In genomic region chr1:8420318-8420717, GRCh38 we compare ENCODE assay signal across 11 cellular contexts.
A peak's percentile ranks its signal among the peaks of the same experiment; 100 is the strongest.
DNase-seq lines count a peak whose midpoint lies in the region; ATAC-seq and TF ChIP-seq lines count a peak whose summit lies in the region.
"Had no signal": no experiment of that assay in that cellular context is flagged by ENCODE, and none has a peak within 500 bp of the region (broad histone marks: within the 10 kb centered on the region; RNA-seq: fewer than 3 reads in every experiment).

No MANE protein-coding gene starts in this region.

- no peak overlapping the region for H4K91ac ChIP-seq in IMR-90 (ENCODE audit: insufficient read depth, low read depth, low read length)

- H3K18ac ChIP-seq in IMR-90 (ENCODE audit: low read depth, low read length): no peak overlapping the region

- H3K27me3 ChIP-seq in IMR-90 (ENCODE audit: control insufficient read depth, insufficient read depth, low read length) (no peaks in the 10 kb centered on the region), muscle layer of colon (ENCODE audit: control insufficient read depth in 1 of 2, insufficient read depth in 2 of 2, low read length in 2 of 2) (no peaks in the 10 kb centered on the region), transverse colon (no peaks in the 10 kb centered on the region)

- H3K56ac ChIP-seq in IMR-90 (ENCODE audit: extremely low read depth, insufficient read depth, low read length): peak overlapping the region; percentile 27; the same call in 1 of the 2 replicates

- H3K4me3 ChIP-seq in IMR-90 (ENCODE audit: insufficient read depth, low read depth, low read length) (peak overlapping the region; percentile 73), coronary artery (peak overlapping the region; percentile 84), muscle layer of colon (ENCODE audit: low read depth in 1 of 2, low read length in 2 of 2) (peak overlapping the region; percentile 13 to 74), transverse colon (peak overlapping the region in 3 of 4 donors; percentile 81 to 97 (median 89))

- H3K36me3 ChIP-seq in IMR-90 (ENCODE audit: control insufficient read depth, insufficient read depth, low read length) (peaks cover 23% of the 10 kb centered on the region), muscle layer of colon (ENCODE audit: insufficient read depth, low read length) (peaks cover 17% of the 10 kb centered on the region), transverse colon (no peaks in the 10 kb centered on the region)

- H3K9me3 ChIP-seq in IMR-90 (ENCODE audit: control insufficient read depth, insufficient read depth, low read length): no peaks in the 10 kb centered on the region
- no peaks in the 10 kb centered on the region for H3K9me3 ChIP-seq in muscle layer of colon (ENCODE audit: low read length)
- no peaks in the 10 kb centered on the region for H3K9me3 ChIP-seq in transverse colon

- H3K23ac ChIP-seq in IMR-90 (ENCODE audit: low read depth, low read length): peak overlapping the region; percentile 77; the same call in 1 of the 2 replicates

- H2AK9ac ChIP-seq in IMR-90 (replicated peaks; ENCODE audit: low read depth, low read length, poor library complexity): no peak overlapping the region

- POLR2A ChIA-PET in IMR-90 (lab: Charles Lee; ENCODE audit: unreplicated experiment): no interaction called here

- TF ChIP-seq EP300 in transverse colon (IDR thresholded peaks at IDR 0.05; ENCODE audit: low read depth): no peak

- DNase-seq in IMR-90 (no peak), coronary artery (ENCODE audit: low spot score) (no peak), transverse colon (peak; percentile 55), DMS 273 (lab: John Stamatoyannopoulos, UW; ENCODE audit: unreplicated experiment) (no peak), globus pallidus (ENCODE audit: low spot score) (no peak), GM13976 (ENCODE audit: low spot score) (no peak)
- DNase-seq: activated CD4-positive, alpha-beta T cell treated with anti-CD3 and anti-CD28 coated beads, Interleukin-2, amount 10 ng/mL, durations not matched to agents 24 days and 14 days; activated naive CD8-positive, alpha-beta T cell treated with anti-CD3 and anti-CD28 coated beads, Interleukin-2, amount 10 ng/mL, durations not matched to agents 7 days and 5 days; GF-D8; nephron progenitor cell had no signal

- in situ Hi-C loops in IMR-90 (cut with MboI; ENCODE audit: low sequenced_read_pairs) (no loop called here), transverse colon (cut with MboI; ENCODE audit: low pct_ligation_motif_present in 1 of 4, low pct_unique_long_range_greater_than_20kb in 1 of 4, low sequenced_read_pairs in 3 of 4) (no loop called here), GM13976 (cut with MboI; ENCODE audit: low sequenced_read_pairs, unreplicated experiment) (no loop called here)

- 0 out of 3 replicates have a peak overlapping the region, but pooled peaks have one; percentile 12 for H2BK15ac ChIP-seq in IMR-90 (ENCODE audit: low read depth, low read length)

- peak overlapping the region; percentile 60 for H3K4me2 ChIP-seq in IMR-90 (ENCODE audit: low read depth, low read length)

- peaks cover 19% of the 10 kb centered on the region for H3K9me1 ChIP-seq in IMR-90 (ENCODE audit: insufficient read depth, low read length)

- CTCF ChIA-PET in IMR-90 (lab: Yijun Ruan, JAX): interaction anchor here (0.6 to 3.7 kb wide), 2 partner anchors 11 to 17 kb away, joined by 4 to 17 read pairs; no protein-coding TSS in a partner anchor

- peaks cover 14 to 72% of the 10 kb centered on the region in 2 experiments for H3K79me1 ChIP-seq in IMR-90 (ENCODE audit: low read depth in 1 of 2, low read length in 2 of 2)

- no peak overlapping the region for H4K5ac ChIP-seq in IMR-90 (ENCODE audit: low read depth, low read length)

- H3K14ac ChIP-seq in IMR-90 (replicated peaks; ENCODE audit: low read depth, low read length): peak overlapping the region; percentile 0; the same call in 1 of the 2 replicates

- H2BK5ac ChIP-seq in IMR-90 (ENCODE audit: low read depth, low read length, poor library complexity, severe bottlenecking): peak overlapping the region; percentile 22

- 0 out of 2 replicates have a peak overlapping the region, but pooled peaks have one; percentile 10 for H3K4ac ChIP-seq in IMR-90 (ENCODE audit: low read depth, low read length)

- TF ChIP-seq CTCF in IMR-90 (conservative IDR thresholded peaks at IDR 0.05; ENCODE audit: low read depth, low read length) (no peak), coronary artery (IDR thresholded peaks at IDR 0.05) (no peak), transverse colon (IDR thresholded peaks at IDR 0.05) (no peak), GM13976 (IDR thresholded peaks at IDR 0.05; ENCODE audit: borderline replicate concordance, control extremely low read depth, extremely low read depth, insufficient read depth, missing control alignments) (no peak)

- peak overlapping the region; percentile 27; the same call in 1 of the 2 replicates for H2AK5ac ChIP-seq in IMR-90 (ENCODE audit: low read depth, low read length)

- H3K4me1 ChIP-seq in IMR-90 (ENCODE audit: control insufficient read depth, insufficient read depth, low read length): peaks cover 23% of the 10 kb centered on the region
- peaks cover 70% of the 10 kb centered on the region for H3K4me1 ChIP-seq in muscle layer of colon (ENCODE audit: insufficient read depth, low read length)
- peaks cover 30 to 81% (median 67%) of the 10 kb centered on the region in 4 donors for H3K4me1 ChIP-seq in transverse colon

- H3K27ac ChIP-seq in IMR-90 (ENCODE audit: insufficient read depth, low read length): peak overlapping the region; percentile 82; the same call in 1 of the 2 replicates
- H3K27ac ChIP-seq in coronary artery: peak overlapping the region; percentile 98 to 99
- peak overlapping the region; percentile 95 for H3K27ac ChIP-seq in muscle layer of colon (ENCODE audit: low read depth, low read length)
- peak overlapping the region; percentile 98 to 100 (median 99) for H3K27ac ChIP-seq in transverse colon

- no TSS peak for BruUV-seq in IMR-90 (replicated peaks; lab: Mats Ljungman, UMichigan)

- no peak overlapping the region for H2BK20ac ChIP-seq in IMR-90 (ENCODE audit: low read depth, low read length)

- 0 out of 4 replicates have a peak overlapping the region, but pooled peaks have one; percentile 2 for H4K8ac ChIP-seq in IMR-90 (ENCODE audit: low read depth in 2 of 2, low read length in 2 of 2)

- H4K20me1 ChIP-seq in IMR-90 (ENCODE audit: insufficient read depth, low read length): peaks cover 55% of the 10 kb centered on the region

- no peak for TF ChIP-seq RAD21 in IMR-90 (IDR thresholded peaks at IDR 0.05; ENCODE audit: low read length)

- intact Hi-C loops in IMR-90 (cut with micrococcal nuclease) (loop anchor here (2.0 to 5.0 kb wide), 5 partner anchors 46 to 443 kb away; no protein-coding TSS in a partner anchor), transverse colon (cut with DNase I; ENCODE audit: low total_unique reads) (loop anchor here (10.0 kb wide), 1 partner anchor 304 kb away; no protein-coding TSS in a partner anchor)

- dilution Hi-C loops in IMR-90 (cut with HindIII; ENCODE audit: low sequenced_read_pairs, unreplicated experiment): no loop called here

- no peak overlapping the region for H2AFZ ChIP-seq in IMR-90 (replicated peaks; ENCODE audit: low read length, poor library complexity)

- H2BK120ac ChIP-seq in IMR-90 (ENCODE audit: low read depth, low read length): no peak overlapping the region

- no peak for TF ChIP-seq POLR2A in IMR-90 (IDR thresholded peaks at IDR 0.05; ENCODE audit: low read depth, low read length)
- TF ChIP-seq POLR2A in transverse colon (IDR thresholded peaks at IDR 0.05): peak; percentile 10

- H3K9ac ChIP-seq in IMR-90 (ENCODE audit: low read depth, low read length): peak overlapping the region; percentile 100
- H3K9ac ChIP-seq in muscle layer of colon (ENCODE audit: low read length): peak overlapping the region; percentile 81

- no peak for ATAC-seq in IMR-90 (ENCODE audit: low read depth)

TF ChIP-seq in IMR-90, 13 proteins besides CTCF, POLR2A, EP300 and RAD21:
- no peak for TF ChIP-seq RCOR1 (IDR thresholded peaks at IDR 0.05; ENCODE audit: insufficient replicate concordance, low read length)
- TF ChIP-seq MAZ (IDR thresholded peaks at IDR 0.05; ENCODE audit: borderline replicate concordance, low read depth, low read length): no peak
- TF ChIP-seq FOS (IDR thresholded peaks at IDR 0.05; ENCODE audit: low read depth, low read length): no peak
- TF ChIP-seq MAFK (IDR thresholded peaks at IDR 0.05; ENCODE audit: low read depth, low read length): no peak
- no peak for TF ChIP-seq BHLHE40 (IDR thresholded peaks at IDR 0.05; ENCODE audit: low read depth, low read length)
- TF ChIP-seq USF2 (IDR thresholded peaks at IDR 0.05; ENCODE audit: low read depth, low read length): no peak
- TF ChIP-seq NFE2L2 (IDR thresholded peaks at IDR 0.05; ENCODE audit: low read depth, low read length): no peak
- TF ChIP-seq SMC3 (IDR thresholded peaks at IDR 0.05; ENCODE audit: low read depth, low read length): no peak
- TF ChIP-seq MXI1 (IDR thresholded peaks at IDR 0.05; ENCODE audit: borderline replicate concordance, low read depth, low read length): no peak
